Comparison of ENCODE assay signal across 13 cellular contexts in genomic region chr2:174554514-174555119, GRCh38. TPM values are rescaled to one million over a fixed set of nuclear protein-coding genes. Genes with fewer than 3 reads are reported as not detected.
DNase-seq lines count a peak whose midpoint lies in the region; ATAC-seq, FAIRE-seq and TF ChIP-seq lines count a peak whose summit lies in the region.
"Had no signal": no experiment of that assay in that cellular context is flagged by ENCODE, and none has a peak within 500 bp of the region (broad histone marks: within the 10 kb centered on the region; RNA-seq: fewer than 3 reads in every experiment).

No MANE protein-coding gene starts in this region.

- peak overlapping the region; percentile 82 for H3K27ac Mint-ChIP-seq in activated CD8-positive, alpha-beta memory T cell treated with anti-CD3 and anti-CD28 coated beads, Interleukin-2, amount 10 ng/mL, durations not matched to agents 7 days and 5 days

- no peak overlapping the region for H3K4me3 Mint-ChIP-seq in activated CD8-positive, alpha-beta memory T cell treated with anti-CD3 and anti-CD28 coated beads, Interleukin-2, amount 10 ng/mL, durations not matched to agents 7 days and 5 days

- no peaks in the 10 kb centered on the region for H3K27me3 Mint-ChIP-seq in activated CD8-positive, alpha-beta memory T cell treated with anti-CD3 and anti-CD28 coated beads, Interleukin-2, amount 10 ng/mL, durations not matched to agents 7 days and 5 days

- no peaks in the 10 kb centered on the region for H3K9me3 Mint-ChIP-seq in activated CD8-positive, alpha-beta memory T cell treated with anti-CD3 and anti-CD28 coated beads, Interleukin-2, amount 10 ng/mL, durations not matched to agents 7 days and 5 days (ENCODE audit: low read depth)

- H3K36me3 ChIP-seq in small intestine (ENCODE audit: control insufficient read depth in 2 of 2, insufficient read depth in 2 of 2, low read length in 2 of 2) (no peaks in the 10 kb centered on the region), esophagus squamous epithelium (no peaks in the 10 kb centered on the region)

- in situ Hi-C loops in GM13977 (cut with MboI; ENCODE audit: low pct_unique_long_range_greater_than_20kb, low sequenced_read_pairs, unreplicated experiment): no loop called here

- FAIRE-seq in small intestine (lab: Jason Lieb, UNC): no peak

- H3K4me1 Mint-ChIP-seq in activated CD8-positive, alpha-beta memory T cell treated with anti-CD3 and anti-CD28 coated beads, Interleukin-2, amount 10 ng/mL, durations not matched to agents 7 days and 5 days: peaks cover 39% of the 10 kb centered on the region

- H3K4me1 ChIP-seq in small intestine (ENCODE audit: control insufficient read depth in 2 of 2, insufficient read depth in 1 of 2, low read depth in 1 of 2, low read length in 1 of 2) (peaks cover 0 to 2% of the 10 kb centered on the region in 2 donors), esophagus squamous epithelium (no peaks in the 10 kb centered on the region)

- H3K9me3 ChIP-seq in small intestine (ENCODE audit: control insufficient read depth, low read depth): no peaks in the 10 kb centered on the region
- peaks cover 0 to 7% (median 0%) of the 10 kb centered on the region in 3 donors for H3K9me3 ChIP-seq in esophagus squamous epithelium

- no peak for TF ChIP-seq POLR2A in esophagus squamous epithelium (IDR thresholded peaks at IDR 0.05)

- no peak overlapping the region for H3K4me3 ChIP-seq in small intestine (ENCODE audit: low read depth in 1 of 2, low read length in 2 of 2)
- H3K4me3 ChIP-seq in esophagus squamous epithelium: no peak overlapping the region

- H3K27me3 ChIP-seq in small intestine (ENCODE audit: control insufficient read depth in 2 of 2, insufficient read depth in 2 of 2, low read length in 2 of 2): no peaks in the 10 kb centered on the region
- no peaks in the 10 kb centered on the region for H3K27me3 ChIP-seq in esophagus squamous epithelium

- no peak overlapping the region for H3K27ac ChIP-seq in small intestine (ENCODE audit: low read depth in 1 of 2, low read length in 1 of 2)
- no peak overlapping the region for H3K27ac ChIP-seq in esophagus squamous epithelium

- no peak for DNase-seq in activated CD8-positive, alpha-beta memory T cell treated with anti-CD3 and anti-CD28 coated beads, Interleukin-2, amount 10 ng/mL, durations not matched to agents 7 days and 5 days
- DNase-seq in activated CD8-positive, alpha-beta memory T cell treated with anti-CD3 and anti-CD28 coated beads, Interleukin-2, amount 50 U/mL, for 48 hours: no peak
- DNase-seq in NCI-H69 (lab: John Stamatoyannopoulos, UW) (peak; percentile 5), small intestine (peak; percentile 69), GM13977 (ENCODE audit: low spot score) (no peak), esophagus squamous epithelium (lab: John Stamatoyannopoulos, UW) (no peak)
- peak; percentile 28 for DNase-seq in central memory CD4-positive, alpha-beta T cell
- DNase-seq: ACHN, anterior cingulate cortex, Caco-2, NCI-H2029, SHP77 had no signal

- no peak for ATAC-seq in activated CD8-positive, alpha-beta memory T cell treated with anti-CD3 and anti-CD28 coated beads, Interleukin-2, amount 10 ng/mL, durations not matched to agents 7 days and 5 days
- no peak for ATAC-seq in HG03095 (IDR thresholded peaks at IDR 0.05; ENCODE audit: unreplicated experiment)

- no peak for TF ChIP-seq CTCF in GM13977 (IDR thresholded peaks at IDR 0.05; ENCODE audit: extremely low read depth, insufficient read depth, missing control alignments)
- no peak for TF ChIP-seq CTCF in esophagus squamous epithelium (IDR thresholded peaks at IDR 0.05)

- 18 to 48% (median 33%) methylated on average over 4 of the region's 4 CpGs for WGBS in small intestine, 3 donors
- 72 to 74% methylated on average over 4 of the region's 4 CpGs for WGBS in esophagus squamous epithelium, 2 donors

- H3K36me3 Mint-ChIP-seq in activated CD8-positive, alpha-beta memory T cell treated with anti-CD3 and anti-CD28 coated beads, Interleukin-2, amount 10 ng/mL, durations not matched to agents 7 days and 5 days: peaks cover 30% of the 10 kb centered on the region

- CTCF ChIA-PET in activated CD8-positive, alpha-beta memory T cell treated with anti-CD3 and anti-CD28 coated beads, Interleukin-2, amount 10 ng/mL, durations not matched to agents 7 days and 5 days (lab: Charles Lee): interaction anchor here (0.6 to 3.8 kb wide), 9 partner anchors 8 to 143 kb away, joined by 3 to 28 read pairs (median 5); no protein-coding TSS in a partner anchor

- intact Hi-C loops in esophagus squamous epithelium (cut with DNase I): no loop called here

RNA-seq across cellular contexts. Expression of gene WIPF1, which starts 43.0 kb away (rescaled TPM):
- 100 to 1,000 TPM; 465 to 588 TPM for total RNA-seq in activated CD8-positive, alpha-beta memory T cell treated with anti-CD3 and anti-CD28 coated beads, Interleukin-2, amount 10 ng/mL, durations not matched to agents 7 days and 5 days
- polyA plus RNA-seq in small intestine: 10 to 100 TPM in 2 of 3 donors, 1 to 10 TPM in 1; 3.1 to 15.4 (median 13.8) TPM
- total RNA-seq in esophagus squamous epithelium: 10 to 100 TPM in 1 of 4 donors, 1 to 10 TPM in 3; 2.2 to 17.5 (median 6.0) TPM

Comparison
In these comparisons a context has a peak if more than half of its experiments do, and no peak if none do; other contexts are left out.
1. DNase-seq: peak in NCI-H69 (single experiment), central memory CD4-positive, alpha-beta T cell (single experiment) and small intestine (single experiment); none in activated CD8-positive, alpha-beta memory T cell treated with anti-CD3 and anti-CD28 coated beads, Interleukin-2, amount 10 ng/mL, durations not matched to agents 7 days and 5 days (single experiment), activated CD8-positive, alpha-beta memory T cell treated with anti-CD3 and anti-CD28 coated beads, Interleukin-2, amount 50 U/mL, for 48 hours (single experiment), GM13977 (single experiment) and esophagus squamous epithelium (single experiment).
2. RNA of gene WIPF1, which starts 43.0 kb away (total RNA-seq): 465 to 588 TPM in activated CD8-positive, alpha-beta memory T cell treated with anti-CD3 and anti-CD28 coated beads, Interleukin-2, amount 10 ng/mL, durations not matched to agents 7 days and 5 days; 2.2 to 17.5 TPM in esophagus squamous epithelium; every median in the first group is over 10 times any median in the second.